ENCODE assay signal across 8 cellular contexts in genomic region chr7:106109521-106110237, GRCh38. TPM values are rescaled to one million over a fixed set of nuclear protein-coding genes. Genes with fewer than 3 reads are reported as not detected.
DNase-seq lines count a peak whose midpoint lies in the region; ATAC-seq and TF ChIP-seq lines count a peak whose summit lies in the region.
"Had no signal": no experiment of that assay in that cellular context is flagged by ENCODE, and none has a peak within 500 bp of the region (broad histone marks: within the 10 kb centered on the region; RNA-seq: fewer than 3 reads in every experiment).

No MANE protein-coding gene starts in this region.

- H3K27me3 ChIP-seq in PC-3 (ENCODE audit: low read length), result no peaks in the 10 kb centered on the region
- no peaks in the 10 kb centered on the region for H3K27me3 ChIP-seq in fibroblast of lung (ENCODE audit: control insufficient read depth, insufficient read depth, low read length)
- no peaks in the 10 kb centered on the region for H3K27me3 ChIP-seq in skeletal muscle tissue (ENCODE audit: control insufficient read depth in 3 of 3, insufficient read depth in 3 of 3, low read length in 3 of 3)

- POLR2A ChIA-PET in PC-3 (lab: Charles Lee; ENCODE audit: unreplicated experiment), result no interaction called here

- no peaks in the 10 kb centered on the region for H3F3A ChIP-seq in PC-3 (ENCODE audit: low read length, unreplicated experiment)

- peaks cover 30% of the 10 kb centered on the region for H3K4me1 ChIP-seq in PC-3 (ENCODE audit: insufficient read depth, low read length)
- peaks cover 5% of the 10 kb centered on the region for H3K4me1 ChIP-seq in fibroblast of lung (ENCODE audit: control insufficient read depth, extremely low read depth, insufficient read depth, low read length)
- peaks cover 19 to 34% (median 33%) of the 10 kb centered on the region in 3 donors for H3K4me1 ChIP-seq in skeletal muscle tissue (ENCODE audit: control insufficient read depth in 3 of 3, insufficient read depth in 3 of 3, low read length in 3 of 3)

- peak overlapping the region; percentile 84 for H3K4me3 ChIP-seq in GM12865 (ENCODE audit: low read depth, low read length)
- H3K4me3 ChIP-seq in PC-3 (ENCODE audit: low read length), result peak overlapping the region; percentile 90
- peak overlapping the region in 2 of 4 experiments; percentile 75 to 94 for H3K4me3 ChIP-seq in fibroblast of lung (replicated peaks in 1 of 4; ENCODE audit: control extremely low read depth in 1 of 4, insufficient read depth in 1 of 4, low read depth in 3 of 4, low read length in 4 of 4)
- H3K4me3 ChIP-seq in skeletal muscle tissue (ENCODE audit: low read length in 3 of 3), result peak overlapping the region; percentile 2 to 96 (median 85)

- DNase-seq in GM12865 (ENCODE audit: low read depth) (no peak), PC-3 (no peak), fibroblast of lung (ENCODE audit: low read depth in 2 of 2) (no peak), middle frontal gyrus (ENCODE audit: extremely low spot score, low spot score) (no peak), HK-2 (ENCODE audit: unreplicated experiment) (no peak)
- DNase-seq: activated CD8-positive, alpha-beta memory T cell treated with anti-CD3 and anti-CD28 coated beads, Interleukin-2, amount 50 U/mL, for 4 hours had no signal

- no peaks in the 10 kb centered on the region for H3K9me3 ChIP-seq in PC-3 (ENCODE audit: low read length)
- H3K9me3 ChIP-seq in fibroblast of lung (ENCODE audit: control insufficient read depth, insufficient read depth, low read depth, low read length), result no peaks in the 10 kb centered on the region
- no peaks in the 10 kb centered on the region for H3K9me3 ChIP-seq in skeletal muscle tissue (ENCODE audit: control insufficient read depth in 3 of 3, low read length in 3 of 3)

- H4K20me1 ChIP-seq in PC-3 (ENCODE audit: low read length) (peaks cover 44% of the 10 kb centered on the region), fibroblast of lung (ENCODE audit: control insufficient read depth, extremely low read depth, insufficient read depth, low read length) (no peaks in the 10 kb centered on the region)

- no TSS peak for BruUV-seq in PC-3 (replicated peaks; lab: Mats Ljungman, UMichigan)

- TF ChIP-seq CTCF in GM12865 (IDR thresholded peaks at IDR 0.05; ENCODE audit: insufficient read depth, low read depth, low read length, missing control alignments) (no peak), PC-3 (conservative IDR thresholded peaks at IDR 0.05; ENCODE audit: low read depth, low read length) (no peak), fibroblast of lung (conservative IDR thresholded peaks at IDR 0.05 in 1 of 2, IDR thresholded peaks at IDR 0.05 in 1 of 2; ENCODE audit: low read depth in 1 of 2, low read length in 2 of 2) (no peak)

- H3K79me2 ChIP-seq in PC-3 (ENCODE audit: low read length) (peaks cover 71% of the 10 kb centered on the region), fibroblast of lung (ENCODE audit: control insufficient read depth, insufficient read depth, low read length) (peaks cover 64% of the 10 kb centered on the region)

- H2AFZ ChIP-seq in PC-3 (ENCODE audit: low read length) (no peak overlapping the region), fibroblast of lung (ENCODE audit: low read length) (no peak overlapping the region)

- H3K9ac ChIP-seq in PC-3 (ENCODE audit: low read length), result no peak overlapping the region
- H3K9ac ChIP-seq in fibroblast of lung (ENCODE audit: insufficient read depth, low read length), result no peak overlapping the region
- peak overlapping the region in 2 of 3 donors; percentile 18 to 96 for H3K9ac ChIP-seq in skeletal muscle tissue (ENCODE audit: low read depth in 1 of 3, low read length in 3 of 3)

- H3K27ac ChIP-seq in PC-3 (ENCODE audit: low read length) (no peak overlapping the region), fibroblast of lung (ENCODE audit: insufficient read depth, low read length) (no peak overlapping the region), skeletal muscle tissue (ENCODE audit: low read depth, low read length) (peak overlapping the region; percentile 88)

- H3K36me3 ChIP-seq in PC-3 (ENCODE audit: low read depth, low read length) (peaks cover 6% of the 10 kb centered on the region; the same call in 1 of the 2 replicates), fibroblast of lung (ENCODE audit: control insufficient read depth, insufficient read depth, low read length) (no peaks in the 10 kb centered on the region), skeletal muscle tissue (ENCODE audit: control insufficient read depth in 3 of 3, insufficient read depth in 3 of 3, low read length in 3 of 3) (no peaks in the 10 kb centered on the region)

- CTCF ChIA-PET in PC-3 (lab: Charles Lee), result no interaction called here

- H3K9me2 ChIP-seq in PC-3 (replicated peaks; ENCODE audit: low read length), result no peaks in the 10 kb centered on the region

- intact Hi-C loops in PC-3 (cut with micrococcal nuclease), result loop anchor here (2.0 to 5.0 kb wide), 2 partner anchors 43 to 45 kb away; no protein-coding TSS in a partner anchor

- ATAC-seq in PC-3 (no peak), HG03175 (IDR thresholded peaks at IDR 0.05; ENCODE audit: unreplicated experiment) (no peak)

- H3K4me2 ChIP-seq in PC-3 (ENCODE audit: low read length) (peak overlapping the region; percentile 79), fibroblast of lung (ENCODE audit: extremely low read depth, insufficient read depth, low read length) (peak overlapping the region; percentile 73)

RNA-seq across cellular contexts. Expression of gene SYPL1, which starts 2.4 kb away (rescaled TPM):
- total RNA-seq in PC-3 (2014; rRNA removed), result 45.9 and 57.9 TPM in 2 replicates
- 54.4 and 71.0 TPM in 2 replicates for total RNA-seq in fibroblast of lung
- polyA plus RNA-seq in fibroblast of lung, result 108 and 132 TPM in 2 replicates
- polyA plus RNA-seq in fibroblast of lung (2012), result 82.2 and 87.9 TPM in 2 replicates
- 27.6 and 49.2 TPM in 2 replicates for polyA minus RNA-seq in fibroblast of lung (ENCODE audit: low replicate concordance)
- 53.2 TPM for total RNA-seq in skeletal muscle tissue

Comparison
In these comparisons a context has a peak if more than half of its experiments do, and no peak if none do; other contexts are left out.
1. H3K9ac ChIP-seq: peak in skeletal muscle tissue (2 of 3); none in PC-3 (single experiment) and fibroblast of lung (single experiment).